8 cellular contexts compared by ENCODE assay signal in genomic region chr16:86072328-86073102, GRCh38.
DNase-seq lines count a peak whose midpoint lies in the region; TF ChIP-seq lines count a peak whose summit lies in the region.

No MANE protein-coding gene starts in this region.

- H3K36me3 Mint-ChIP-seq in neural progenitor cell, result no peaks in the 10 kb centered on the region

- H3K9me3 Mint-ChIP-seq in neural progenitor cell, result peaks cover 3% of the 10 kb centered on the region

- H3K79me2 ChIP-seq in neural progenitor cell (ENCODE audit: low read depth), result no peaks in the 10 kb centered on the region

- peaks cover 65% of the 10 kb centered on the region for H3K27me3 Mint-ChIP-seq in neural progenitor cell (ENCODE audit: insufficient read depth, low read depth)

- no peak overlapping the region for H3K4me3 ChIP-seq in neural progenitor cell
- H3K4me3 ChIP-seq in uterus, result no peak overlapping the region

- peaks cover 19% of the 10 kb centered on the region for H3K4me1 ChIP-seq in neural progenitor cell
- no peaks in the 10 kb centered on the region for H3K4me1 ChIP-seq in uterus

- no peak overlapping the region for H2AFZ ChIP-seq in neural progenitor cell (replicated peaks)

- DNase-seq in activated effector memory CD4-positive, alpha-beta T cell treated with anti-CD3 and anti-CD28 coated beads, Interleukin-2, amount 50 U/mL, for 16 hours, result peak; percentile 67
- no peak for DNase-seq in activated effector memory CD4-positive, alpha-beta T cell treated with Interleukin-2 at 50 U/mL for 16 hours
- DNase-seq in NCI-H2171 (lab: John Stamatoyannopoulos, UW) (peak; percentile 41), fibroblast of peridontal ligament (ENCODE audit: extremely low read depth) (peak; percentile 90), neural progenitor cell (ENCODE audit: low spot score) (peak; percentile 78), uterus (peak; percentile 42 to 65), NCI-H524 treated with DMSO at 0.1 percent for 48 hours (lab: John Stamatoyannopoulos, UW) (no peak)
- peak; percentile 14 for DNase-seq in activated CD4-positive, alpha-beta T cell treated with anti-CD3 and anti-CD28 coated beads, Interleukin-2, amount 50 U/mL, for 1 hour

- H3K9me3 ChIP-seq in neural progenitor cell (ENCODE audit: low read depth) (no peaks in the 10 kb centered on the region), uterus (no peaks in the 10 kb centered on the region)

- peaks cover 8% of the 10 kb centered on the region for H4K20me1 ChIP-seq in neural progenitor cell (ENCODE audit: low read depth)

- TF ChIP-seq CTCF in neural progenitor cell (IDR thresholded peaks at IDR 0.05), result peak; percentile 84
- peak; percentile 56 to 81 (median 58) for TF ChIP-seq CTCF in uterus (IDR thresholded peaks at IDR 0.05)

- H3K27me3 ChIP-seq in neural progenitor cell (peaks cover 29% of the 10 kb centered on the region), uterus (no peaks in the 10 kb centered on the region)

- TF ChIP-seq POLR2A in uterus (IDR thresholded peaks at IDR 0.05), result no peak

- peak overlapping the region; percentile 70 for H3K27ac Mint-ChIP-seq in neural progenitor cell

- H3K9ac ChIP-seq in neural progenitor cell, result no peak overlapping the region

- no peak overlapping the region for H3K27ac ChIP-seq in neural progenitor cell
- H3K27ac ChIP-seq in uterus, result no peak overlapping the region

- no peak overlapping the region for H3K4me2 ChIP-seq in neural progenitor cell

- H3K4me3 Mint-ChIP-seq in neural progenitor cell, result peak overlapping the region; percentile 43

- intact Hi-C loops in uterus (cut with DNase I; ENCODE audit: low total_unique reads), result loop anchor here (5.0 kb wide), 1 partner anchor 445 kb away; no protein-coding TSS in a partner anchor

- H3F3A ChIP-seq in neural progenitor cell (ENCODE audit: low read depth), result peaks cover 15% of the 10 kb centered on the region

- peaks cover 26% of the 10 kb centered on the region for H3K4me1 Mint-ChIP-seq in neural progenitor cell

- H3K36me3 ChIP-seq in neural progenitor cell (no peaks in the 10 kb centered on the region), uterus (no peaks in the 10 kb centered on the region)

Comparison
In these comparisons a context has a peak if more than half of its experiments do, and no peak if none do; other contexts are left out.
1. DNase-seq: peak in activated effector memory CD4-positive, alpha-beta T cell treated with anti-CD3 and anti-CD28 coated beads, Interleukin-2, amount 50 U/mL, for 16 hours (single experiment), NCI-H2171 (single experiment), activated CD4-positive, alpha-beta T cell treated with anti-CD3 and anti-CD28 coated beads, Interleukin-2, amount 50 U/mL, for 1 hour (single experiment), fibroblast of peridontal ligament (single experiment), neural progenitor cell (single experiment) and uterus (2 of 2); none in activated effector memory CD4-positive, alpha-beta T cell treated with Interleukin-2 at 50 U/mL for 16 hours (single experiment) and NCI-H524 treated with DMSO at 0.1 percent for 48 hours (single experiment).